ENCODE assay signal across 1 cellular context in the genomic region with DNA sequence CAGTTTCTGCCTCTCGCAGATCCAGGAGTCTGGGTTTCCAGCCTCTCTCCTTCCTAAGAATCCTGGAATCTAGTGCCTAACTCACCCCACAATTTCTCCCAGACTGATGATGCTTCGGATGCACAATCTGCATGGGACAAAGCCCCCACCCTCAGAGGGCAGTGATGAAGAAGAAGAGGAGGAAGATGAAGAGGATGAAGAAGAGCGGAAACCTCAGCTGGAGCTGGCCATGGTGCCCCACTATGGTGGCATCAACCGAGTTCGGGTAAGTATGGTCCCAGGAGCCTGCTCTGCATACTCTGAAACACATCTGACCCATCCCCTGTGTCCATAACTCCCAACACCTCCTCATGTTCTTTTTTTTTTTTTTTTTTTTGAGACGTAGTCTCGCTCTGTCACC.
TF ChIP-seq lines count a peak whose summit lies in the region.

No MANE protein-coding gene starts in this region.

TF ChIP-seq in GM23338, 12 proteins besides CTCF, POLR2A, EP300 and RAD21 (continued from another document):
- TF ChIP-seq, protein P1, sequence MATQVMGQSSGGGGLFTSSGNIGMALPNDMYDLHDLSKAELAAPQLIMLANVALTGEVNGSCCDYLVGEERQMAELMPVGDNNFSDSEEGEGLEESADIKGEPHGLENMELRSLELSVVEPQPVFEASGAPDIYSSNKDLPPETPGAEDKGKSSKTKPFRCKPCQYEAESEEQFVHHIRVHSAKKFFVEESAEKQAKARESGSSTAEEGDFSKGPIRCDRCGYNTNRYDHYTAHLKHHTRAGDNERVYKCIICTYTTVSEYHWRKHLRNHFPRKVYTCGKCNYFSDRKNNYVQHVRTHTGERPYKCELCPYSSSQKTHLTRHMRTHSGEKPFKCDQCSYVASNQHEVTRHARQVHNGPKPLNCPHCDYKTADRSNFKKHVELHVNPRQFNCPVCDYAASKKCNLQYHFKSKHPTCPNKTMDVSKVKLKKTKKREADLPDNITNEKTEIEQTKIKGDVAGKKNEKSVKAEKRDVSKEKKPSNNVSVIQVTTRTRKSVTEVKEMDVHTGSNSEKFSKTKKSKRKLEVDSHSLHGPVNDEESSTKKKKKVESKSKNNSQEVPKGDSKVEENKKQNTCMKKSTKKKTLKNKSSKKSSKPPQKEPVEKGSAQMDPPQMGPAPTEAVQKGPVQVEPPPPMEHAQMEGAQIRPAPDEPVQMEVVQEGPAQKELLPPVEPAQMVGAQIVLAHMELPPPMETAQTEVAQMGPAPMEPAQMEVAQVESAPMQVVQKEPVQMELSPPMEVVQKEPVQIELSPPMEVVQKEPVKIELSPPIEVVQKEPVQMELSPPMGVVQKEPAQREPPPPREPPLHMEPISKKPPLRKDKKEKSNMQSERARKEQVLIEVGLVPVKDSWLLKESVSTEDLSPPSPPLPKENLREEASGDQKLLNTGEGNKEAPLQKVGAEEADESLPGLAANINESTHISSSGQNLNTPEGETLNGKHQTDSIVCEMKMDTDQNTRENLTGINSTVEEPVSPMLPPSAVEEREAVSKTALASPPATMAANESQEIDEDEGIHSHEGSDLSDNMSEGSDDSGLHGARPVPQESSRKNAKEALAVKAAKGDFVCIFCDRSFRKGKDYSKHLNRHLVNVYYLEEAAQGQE (IDR thresholded peaks at IDR 0.05; ENCODE audit: unreplicated experiment) = no peak
- TF ChIP-seq NANOG (IDR thresholded peaks at IDR 0.05; ENCODE audit: borderline replicate concordance) (no peak), EZH2phosphoT487 (IDR thresholded peaks at IDR 0.05; ENCODE audit: unreplicated experiment) (no peak), STAT1 (IDR thresholded peaks at IDR 0.05; ENCODE audit: unreplicated experiment) (no peak), CREB1 (CRISPR knock-in tag; IDR thresholded peaks at IDR 0.05; ENCODE audit: low read depth) (no peak), JUNB (IDR thresholded peaks at IDR 0.05; ENCODE audit: unreplicated experiment) (no peak), POLR2AphosphoS5 (IDR thresholded peaks at IDR 0.05; ENCODE audit: low read depth) (no peak)
- TF ChIP-seq, protein P2, sequence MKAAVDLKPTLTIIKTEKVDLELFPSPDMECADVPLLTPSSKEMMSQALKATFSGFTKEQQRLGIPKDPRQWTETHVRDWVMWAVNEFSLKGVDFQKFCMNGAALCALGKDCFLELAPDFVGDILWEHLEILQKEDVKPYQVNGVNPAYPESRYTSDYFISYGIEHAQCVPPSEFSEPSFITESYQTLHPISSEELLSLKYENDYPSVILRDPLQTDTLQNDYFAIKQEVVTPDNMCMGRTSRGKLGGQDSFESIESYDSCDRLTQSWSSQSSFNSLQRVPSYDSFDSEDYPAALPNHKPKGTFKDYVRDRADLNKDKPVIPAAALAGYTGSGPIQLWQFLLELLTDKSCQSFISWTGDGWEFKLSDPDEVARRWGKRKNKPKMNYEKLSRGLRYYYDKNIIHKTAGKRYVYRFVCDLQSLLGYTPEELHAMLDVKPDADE (IDR thresholded peaks at IDR 0.05) = no peak
